In genomic region chr5:93607367-93608258, GRCh38 we compare ENCODE assay signal across 8 cellular contexts. TPM values are rescaled to one million over a fixed set of nuclear protein-coding genes. Genes with fewer than 3 reads are reported as not detected.
DNase-seq lines count a peak whose midpoint lies in the region; ATAC-seq and TF ChIP-seq lines count a peak whose summit lies in the region.

No MANE protein-coding gene starts in this region.

- no peak overlapping the region for H3K4me3 Mint-ChIP-seq in Calu3 (ENCODE audit: low read depth, unreplicated experiment)

- H3K9me3 ChIP-seq in NT2/D1 (ENCODE audit: insufficient read depth, low read length) (no peaks in the 10 kb centered on the region), lower lobe of right lung (no peaks in the 10 kb centered on the region)

- H3K9me3 Mint-ChIP-seq in Calu3 (ENCODE audit: low read depth, unreplicated experiment): no peaks in the 10 kb centered on the region

- DNase-seq in Calu3 (peak; percentile 44), NT2/D1 (ENCODE audit: low read depth, low spot score) (no peak), choroid plexus epithelial cell (ENCODE audit: low read depth) (peak; percentile 91), lower lobe of right lung (no peak), GM19240 (ENCODE audit: insufficient read length, low spot score) (no peak)
- no peak for DNase-seq in stimulated activated CD4-positive, alpha-beta T cell treated with anti-CD3 and anti-CD28 coated beads, Interleukin-15, amount 100 ng/mL, for 24 hours

- H3K4me1 ChIP-seq in NT2/D1 (ENCODE audit: insufficient read depth, insufficient read length) (no peaks in the 10 kb centered on the region), lower lobe of right lung (peaks cover 11% of the 10 kb centered on the region)

- H3K27ac ChIP-seq in lower lobe of right lung: no peak overlapping the region

- CTCF ChIA-PET in Calu3 (lab: Charles Lee): interaction anchor here (0.6 to 1.6 kb wide), 6 partner anchors 13 to 290 kb away, joined by 3 to 14 read pairs (median 3); no protein-coding TSS in a partner anchor

- BruUV-seq in Calu3 (replicated peaks; lab: Mats Ljungman, UMichigan): no TSS peak

- H3K4me1 Mint-ChIP-seq in Calu3 (ENCODE audit: low read depth, unreplicated experiment): peaks cover 26% of the 10 kb centered on the region

- peaks cover 7% of the 10 kb centered on the region for H3K36me3 Mint-ChIP-seq in Calu3 (ENCODE audit: insufficient read depth, unreplicated experiment)

- peak overlapping the region; percentile 30 for H3K4me3 ChIP-seq in NT2/D1 (ENCODE audit: insufficient read length, low read depth)
- peak overlapping the region; percentile 41 for H3K4me3 ChIP-seq in choroid plexus epithelial cell (ENCODE audit: low read depth, low read length)
- no peak overlapping the region for H3K4me3 ChIP-seq in lower lobe of right lung

- ATAC-seq in GM18867 (IDR thresholded peaks at IDR 0.05; ENCODE audit: unreplicated experiment) (peak; percentile 91), HG03066 (IDR thresholded peaks at IDR 0.05; ENCODE audit: low read depth, unreplicated experiment) (peak; percentile 79), lower lobe of right lung (peak; percentile 55 to 79)

- H3K27me3 ChIP-seq in NT2/D1 (ENCODE audit: insufficient read depth, insufficient read length): peaks cover 98% of the 10 kb centered on the region
- peaks cover 89% of the 10 kb centered on the region for H3K27me3 ChIP-seq in lower lobe of right lung (ENCODE audit: low read depth)

- no peak overlapping the region for H3K27ac Mint-ChIP-seq in Calu3 (ENCODE audit: unreplicated experiment)

- no peaks in the 10 kb centered on the region for H3K36me3 ChIP-seq in NT2/D1 (ENCODE audit: insufficient read depth, insufficient read length, low read length)
- H3K36me3 ChIP-seq in lower lobe of right lung: no peaks in the 10 kb centered on the region

- intact Hi-C loops in Calu3 (cut with micrococcal nuclease; ENCODE audit: unreplicated experiment) (loop anchor here (2.0 to 5.0 kb wide), 3 partner anchors 180 to 305 kb away; no protein-coding TSS in a partner anchor), lower lobe of right lung (cut with DNase I) (loop anchor here (10.0 kb wide), 1 partner anchor 197 kb away; no protein-coding TSS in a partner anchor)

- H3K9ac ChIP-seq in NT2/D1 (ENCODE audit: insufficient read length, low read depth): no peak overlapping the region

- peaks cover 47% of the 10 kb centered on the region for H3K27me3 Mint-ChIP-seq in Calu3 (ENCODE audit: unreplicated experiment)

- TF ChIP-seq CTCF in Calu3 (IDR thresholded peaks at IDR 0.05; ENCODE audit: unreplicated experiment) (peak; percentile 64), choroid plexus epithelial cell (conservative IDR thresholded peaks at IDR 0.05; ENCODE audit: low read depth, low read length) (peak; percentile 74), lower lobe of right lung (IDR thresholded peaks at IDR 0.05) (peak; percentile 51)

RNA-seq across cellular contexts. Expression of gene NR2F1, which starts 24.6 kb away (rescaled TPM):
- total RNA-seq in Calu3 (2022): 25.1 and 29.1 TPM in 2 replicates
- 42.6 TPM for total RNA-seq in lower lobe of right lung

RNA-seq across cellular contexts. Expression of gene NR2F1-AS1, which starts 26.6 kb away (rescaled TPM):
- total RNA-seq in Calu3 (2022): 16.8 and 20.9 TPM in 2 replicates
- 11.1 TPM for total RNA-seq in lower lobe of right lung

Comparison
In these comparisons a context has a peak if more than half of its experiments do, and no peak if none do; other contexts are left out.
1. DNase-seq: peak in Calu3 (single experiment) and choroid plexus epithelial cell (single experiment); none in NT2/D1 (single experiment), lower lobe of right lung (single experiment), GM19240 (single experiment) and stimulated activated CD4-positive, alpha-beta T cell treated with anti-CD3 and anti-CD28 coated beads, Interleukin-15, amount 100 ng/mL, for 24 hours (single experiment).
2. Peak in every context shown above with its lines, with median percentiles within 50 percentile points of each other: CTCF ChIP-seq and ATAC-seq.